ENCODE assay signal across 10 cellular contexts in the genomic region with DNA sequence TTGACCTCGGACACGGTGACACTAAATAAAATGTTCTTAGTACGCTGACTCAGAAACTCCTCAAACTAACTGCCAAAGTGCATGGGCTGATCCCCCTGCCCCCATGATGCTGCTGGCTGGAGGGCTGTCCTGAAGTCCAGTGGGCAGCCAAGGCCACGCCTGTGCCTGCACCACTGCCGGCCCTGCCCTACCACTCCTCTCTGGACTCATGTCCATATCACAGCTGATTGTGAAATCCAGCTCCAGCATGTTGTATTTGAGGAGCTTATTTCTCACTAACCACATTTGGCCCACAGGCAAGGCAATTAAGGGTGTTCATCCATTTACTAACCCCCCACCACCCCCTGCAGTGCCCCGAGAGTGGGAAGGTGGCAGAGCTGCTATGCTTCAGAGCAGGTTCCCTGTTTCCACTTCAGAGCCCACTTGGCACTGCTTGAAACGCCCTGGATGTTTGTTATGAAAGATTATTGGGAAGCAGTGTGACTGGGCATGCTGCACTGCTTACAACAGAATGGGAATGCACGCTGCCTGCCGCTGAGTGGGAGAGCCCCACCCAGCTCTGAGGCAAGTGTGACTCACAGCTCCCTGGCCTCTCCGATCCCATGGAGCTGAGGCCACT.
DNase-seq lines count a peak whose midpoint lies in the region; ATAC-seq and TF ChIP-seq lines count a peak whose summit lies in the region.
"Had no signal": no experiment of that assay in that cellular context is flagged by ENCODE, and none has a peak within 500 bp of the region (broad histone marks: within the 10 kb centered on the region; RNA-seq: fewer than 3 reads in every experiment).

No MANE protein-coding gene starts in this region.

- no peak overlapping the region for H2AK5ac ChIP-seq in mesenchymal stem cell (ENCODE audit: low read length, severe bottlenecking)

- H2BK12ac ChIP-seq in mesenchymal stem cell (ENCODE audit: low read length in 2 of 2), result no peak overlapping the region

- H3K27ac ChIP-seq in coronary artery (peak overlapping the region; percentile 14 to 85), mesenchymal stem cell (ENCODE audit: low read length, poor library complexity, severe bottlenecking) (no peak overlapping the region), uterus (peak overlapping the region in 1 of 2 donors; percentile 77)

- H3K27me3 ChIP-seq in mesenchymal stem cell (ENCODE audit: control insufficient read depth in 1 of 2, insufficient read depth in 1 of 2, low read length in 2 of 2) (peaks cover 0 to 5% of the 10 kb centered on the region in 2 experiments), uterus (no peaks in the 10 kb centered on the region)

- no peak overlapping the region for H3K23ac ChIP-seq in mesenchymal stem cell (ENCODE audit: low read length in 2 of 2)

- no peak overlapping the region for H4K91ac ChIP-seq in mesenchymal stem cell (ENCODE audit: low read length)

- no peak overlapping the region for H3K18ac ChIP-seq in mesenchymal stem cell (ENCODE audit: low read depth in 1 of 2, low read length in 2 of 2)

- H3K4me1 ChIP-seq in mesenchymal stem cell (ENCODE audit: control insufficient read depth, insufficient read depth, low read depth, low read length) (peaks cover 8% of the 10 kb centered on the region), uterus (peaks cover 0 to 3% of the 10 kb centered on the region in 2 donors)

- WGBS in mesenchymal stem cell, result 69% methylated on average over 10 of the region's 10 CpGs

- H3K79me1 ChIP-seq in mesenchymal stem cell (replicated peaks; ENCODE audit: low read length, poor library complexity, severe bottlenecking), result no peaks in the 10 kb centered on the region

- H3K36me3 ChIP-seq in mesenchymal stem cell (ENCODE audit: control insufficient read depth in 1 of 2, insufficient read depth in 2 of 2, low read depth in 1 of 2, low read length in 2 of 2) (no peaks in the 10 kb centered on the region), uterus (no peaks in the 10 kb centered on the region)

- ATAC-seq in GM21360 (IDR thresholded peaks at IDR 0.05; ENCODE audit: unreplicated experiment), result no peak
- ATAC-seq in HG03439 (IDR thresholded peaks at IDR 0.05; ENCODE audit: unreplicated experiment), result no peak
- ATAC-seq: T-cell had no signal

- peaks cover 7% of the 10 kb centered on the region for H3K9me3 ChIP-seq in mesenchymal stem cell (ENCODE audit: control insufficient read depth, low read length)
- no peaks in the 10 kb centered on the region for H3K9me3 ChIP-seq in uterus

- peak overlapping the region; percentile 43 for H2AFZ ChIP-seq in mesenchymal stem cell (ENCODE audit: low read depth, low read length)

- H2BK15ac ChIP-seq in mesenchymal stem cell (ENCODE audit: low read depth, poor library complexity, severe bottlenecking), result no peak overlapping the region

- no peak overlapping the region for H3K4me2 ChIP-seq in mesenchymal stem cell (ENCODE audit: low read length, poor library complexity, severe bottlenecking)

- TF ChIP-seq POLR2A in uterus (IDR thresholded peaks at IDR 0.05), result no peak

- H2BK120ac ChIP-seq in mesenchymal stem cell (ENCODE audit: low read depth, low read length), result no peak overlapping the region

- peak; percentile 44 for DNase-seq in LoVo (ENCODE audit: low spot score)
- DNase-seq in coronary artery (ENCODE audit: low spot score), result peak; percentile 87
- DNase-seq in mesenchymal stem cell, result no peak
- peak; percentile 36 to 56 for DNase-seq in uterus
- DNase-seq in OCI-M1 (lab: John Stamatoyannopoulos, UW), result no peak
- DNase-seq: NCI-H1105 treated with DMSO at 0.1 percent for 48 hours; stimulated activated naive CD4-positive, alpha-beta T cell treated with Interleukin-2 at 50 U/mL for 16 hours; T-cell had no signal

- peak overlapping the region; percentile 73 for H3K9ac ChIP-seq in mesenchymal stem cell (ENCODE audit: low read length)

- intact Hi-C loops in uterus (cut with DNase I; ENCODE audit: low total_unique reads), result no loop called here

- TF ChIP-seq CTCF in coronary artery (IDR thresholded peaks at IDR 0.05) (no peak), uterus (IDR thresholded peaks at IDR 0.05) (no peak)

- H2BK5ac ChIP-seq in mesenchymal stem cell (ENCODE audit: low read depth, low read length, poor library complexity, severe bottlenecking), result no peak overlapping the region

- no peak overlapping the region for H3K14ac ChIP-seq in mesenchymal stem cell (ENCODE audit: low read length in 2 of 2)

- H3K4ac ChIP-seq in mesenchymal stem cell (ENCODE audit: low read depth in 1 of 2, low read length in 2 of 2), result no peak overlapping the region

- H4K8ac ChIP-seq in mesenchymal stem cell (ENCODE audit: low read length), result no peak overlapping the region

- H3K4me3 ChIP-seq in coronary artery (no peak overlapping the region), mesenchymal stem cell (ENCODE audit: insufficient read depth in 1 of 2, low read depth in 1 of 2, low read length in 2 of 2) (peak overlapping the region in 1 of 2 experiments; percentile 26), uterus (no peak overlapping the region)

Comparison
In these comparisons a context has a peak if more than half of its experiments do, and no peak if none do; other contexts are left out.
1. DNase-seq: peak in LoVo (single experiment), coronary artery (single experiment) and uterus (2 of 2); none in mesenchymal stem cell (single experiment) and OCI-M1 (single experiment).